In genomic region chr6:117477988-117478852, GRCh38 we compare ENCODE assay signal across 8 cellular contexts. TPM values are rescaled to one million over a fixed set of nuclear protein-coding genes. Genes with fewer than 3 reads are reported as not detected.
DNase-seq lines count a peak whose midpoint lies in the region; ATAC-seq and TF ChIP-seq lines count a peak whose summit lies in the region.

No MANE protein-coding gene starts in this region.

- TF ChIP-seq CTCF in HL-60 (IDR thresholded peaks at IDR 0.05; ENCODE audit: insufficient read depth, low read length) = peak; percentile 13
- peak; percentile 39 for TF ChIP-seq CTCF in neural progenitor cell (IDR thresholded peaks at IDR 0.05)

- no peak overlapping the region for H3K9ac ChIP-seq in neural progenitor cell

- no peak overlapping the region for H2AFZ ChIP-seq in neural progenitor cell (replicated peaks)

- CTCF ChIA-PET in CD4-positive, alpha-beta memory T cell (lab: Charles Lee; ENCODE audit: partially characterized antibody) = interaction anchor here (1.0 to 5.0 kb wide), 11 partner anchors 14 to 128 kb away, joined by 3 to 72 read pairs (median 6); partner anchors contain the start of gene GOPC
- CTCF ChIA-PET in activated CD8-positive, alpha-beta T cell treated with anti-CD3 and anti-CD28 coated beads, Interleukin-2, amount 10 ng/mL, durations not matched to agents 7 days and 5 days (lab: Charles Lee) = interaction anchor here (0.7 to 5.7 kb wide), 14 partner anchors 9 to 127 kb away, joined by 3 to 42 read pairs (median 4); no protein-coding TSS in a partner anchor

- H3K9me3 Mint-ChIP-seq in CD4-positive, alpha-beta memory T cell = no peaks in the 10 kb centered on the region
- H3K9me3 Mint-ChIP-seq in activated CD8-positive, alpha-beta T cell treated with anti-CD3 and anti-CD28 coated beads, Interleukin-2, amount 10 ng/mL, durations not matched to agents 7 days and 5 days (ENCODE audit: insufficient read depth) = no peaks in the 10 kb centered on the region
- no peaks in the 10 kb centered on the region for H3K9me3 Mint-ChIP-seq in neural progenitor cell

- peaks cover 15% of the 10 kb centered on the region for H3F3A ChIP-seq in neural progenitor cell (ENCODE audit: low read depth)

- peak; percentile 20 for ATAC-seq in GM19025 (IDR thresholded peaks at IDR 0.05; ENCODE audit: low read depth, unreplicated experiment)
- ATAC-seq in activated CD8-positive, alpha-beta T cell treated with anti-CD3 and anti-CD28 coated beads, Interleukin-2, amount 10 ng/mL, durations not matched to agents 7 days and 5 days = no peak
- ATAC-seq in left ventricle myocardium superior = no peak

- H3K27ac ChIP-seq in CD4-positive, alpha-beta memory T cell (ENCODE audit: low read depth, low read length) = no peak overlapping the region
- H3K27ac ChIP-seq in HL-60 (replicated peaks) (no peak overlapping the region), neural progenitor cell (no peak overlapping the region)

- no peaks in the 10 kb centered on the region for H3K36me3 ChIP-seq in CD4-positive, alpha-beta memory T cell (ENCODE audit: insufficient read depth, low read length)
- H3K36me3 ChIP-seq in neural progenitor cell = no peaks in the 10 kb centered on the region

- no peak overlapping the region for H3K4me2 ChIP-seq in neural progenitor cell

- H3K4me3 Mint-ChIP-seq in CD4-positive, alpha-beta memory T cell = no peak overlapping the region
- no peak overlapping the region for H3K4me3 Mint-ChIP-seq in activated CD8-positive, alpha-beta T cell treated with anti-CD3 and anti-CD28 coated beads, Interleukin-2, amount 10 ng/mL, durations not matched to agents 7 days and 5 days
- H3K4me3 Mint-ChIP-seq in neural progenitor cell = no peak overlapping the region

- H3K27ac Mint-ChIP-seq in CD4-positive, alpha-beta memory T cell = peak overlapping the region in 1 of 7 donors; percentile 43
- no peak overlapping the region for H3K27ac Mint-ChIP-seq in activated CD8-positive, alpha-beta T cell treated with anti-CD3 and anti-CD28 coated beads, Interleukin-2, amount 10 ng/mL, durations not matched to agents 7 days and 5 days
- no peak overlapping the region for H3K27ac Mint-ChIP-seq in neural progenitor cell

- no peaks in the 10 kb centered on the region for H3K27me3 ChIP-seq in CD4-positive, alpha-beta memory T cell (ENCODE audit: insufficient read depth, low read length)
- peaks cover 8% of the 10 kb centered on the region for H3K27me3 ChIP-seq in HL-60 (ENCODE audit: insufficient read depth, poor library complexity, severe bottlenecking)
- peaks cover 41% of the 10 kb centered on the region for H3K27me3 ChIP-seq in neural progenitor cell

- peaks cover 9 to 19% of the 10 kb centered on the region in 2 donors for H3K27me3 Mint-ChIP-seq in CD4-positive, alpha-beta memory T cell
- peaks cover 56% of the 10 kb centered on the region for H3K27me3 Mint-ChIP-seq in activated CD8-positive, alpha-beta T cell treated with anti-CD3 and anti-CD28 coated beads, Interleukin-2, amount 10 ng/mL, durations not matched to agents 7 days and 5 days (ENCODE audit: low read depth)
- peaks cover 15% of the 10 kb centered on the region for H3K27me3 Mint-ChIP-seq in neural progenitor cell (ENCODE audit: insufficient read depth, low read depth)

- no peaks in the 10 kb centered on the region for H3K36me3 Mint-ChIP-seq in CD4-positive, alpha-beta memory T cell
- no peaks in the 10 kb centered on the region for H3K36me3 Mint-ChIP-seq in activated CD8-positive, alpha-beta T cell treated with anti-CD3 and anti-CD28 coated beads, Interleukin-2, amount 10 ng/mL, durations not matched to agents 7 days and 5 days (ENCODE audit: low read depth)
- H3K36me3 Mint-ChIP-seq in neural progenitor cell = no peaks in the 10 kb centered on the region

- POLR2A ChIA-PET in CD4-positive, alpha-beta memory T cell (lab: Charles Lee; ENCODE audit: partially characterized antibody) = interaction anchor here (2.0 kb wide), 1 partner anchor 71 kb away, joined by 7 read pairs; no protein-coding TSS in a partner anchor
- POLR2A ChIA-PET in activated CD8-positive, alpha-beta T cell treated with anti-CD3 and anti-CD28 coated beads, Interleukin-2, amount 10 ng/mL, durations not matched to agents 7 days and 5 days (lab: Charles Lee) = no interaction called here

- DNase-seq in CD4-positive, alpha-beta memory T cell = peak in 3 of 5 donors; percentile 4 to 11 (median 7)
- DNase-seq in HL-60 (ENCODE audit: low read depth in 1 of 2, low spot score in 1 of 2) = peak in 1 of 2 experiments; percentile 23
- DNase-seq in activated CD8-positive, alpha-beta T cell treated with anti-CD3 and anti-CD28 coated beads, Interleukin-2, amount 10 ng/mL, durations not matched to agents 7 days and 5 days = peak; percentile 48
- DNase-seq in neural progenitor cell (ENCODE audit: low spot score) = peak; percentile 30
- DNase-seq in left ventricle myocardium superior = no peak
- DNase-seq in NCI-H1694 treated with DMSO at 0.1 percent for 48 hours (lab: John Stamatoyannopoulos, UW) = no peak
- DNase-seq in activated effector memory CD4-positive, alpha-beta T cell treated with Interleukin-2 at 50 U/mL for 16 hours = no peak

- intact Hi-C loops in CD4-positive, alpha-beta memory T cell (cut with micrococcal nuclease) = loop anchor here (1.0 kb wide), 1 partner anchor 78 kb away; no protein-coding TSS in a partner anchor
- intact Hi-C loops in left ventricle myocardium superior (cut with micrococcal nuclease) = no loop called here

- H3K4me1 ChIP-seq in CD4-positive, alpha-beta memory T cell (ENCODE audit: insufficient read depth, low read length) = peaks cover 14% of the 10 kb centered on the region
- H3K4me1 ChIP-seq in neural progenitor cell = no peaks in the 10 kb centered on the region

- H4K20me1 ChIP-seq in neural progenitor cell (ENCODE audit: low read depth) = peaks cover 7% of the 10 kb centered on the region

- H3K4me3 ChIP-seq in CD4-positive, alpha-beta memory T cell (ENCODE audit: low read length in 2 of 2) = no peak overlapping the region
- H3K4me3 ChIP-seq in HL-60 (replicated peaks; ENCODE audit: insufficient read depth, low read length) (no peak overlapping the region), neural progenitor cell (no peak overlapping the region)

- H3K4me1 Mint-ChIP-seq in CD4-positive, alpha-beta memory T cell = peaks cover 8 to 13% (median 10%) of the 10 kb centered on the region in 4 donors
- H3K4me1 Mint-ChIP-seq in activated CD8-positive, alpha-beta T cell treated with anti-CD3 and anti-CD28 coated beads, Interleukin-2, amount 10 ng/mL, durations not matched to agents 7 days and 5 days (ENCODE audit: low read depth) = peaks cover 12% of the 10 kb centered on the region
- peaks cover 10% of the 10 kb centered on the region for H3K4me1 Mint-ChIP-seq in neural progenitor cell

- no peaks in the 10 kb centered on the region for H3K9me3 ChIP-seq in CD4-positive, alpha-beta memory T cell (ENCODE audit: control insufficient read depth in 1 of 2, low read length in 2 of 2)
- no peaks in the 10 kb centered on the region for H3K9me3 ChIP-seq in neural progenitor cell (ENCODE audit: low read depth)

- no peaks in the 10 kb centered on the region for H3K79me2 ChIP-seq in neural progenitor cell (ENCODE audit: low read depth)

RNA-seq across cellular contexts. Expression of gene DCBLD1, which starts 4.3 kb away (rescaled TPM):
- total RNA-seq in CD4-positive, alpha-beta memory T cell = 1 to 10 TPM; 8.7 to 9.7 TPM
- 1 to 10 TPM; 1.4 to 2.6 TPM for polyA plus RNA-seq in CD4-positive, alpha-beta memory T cell
- 1 to 10 TPM; 2.5 to 4.3 TPM for total RNA-seq in activated CD8-positive, alpha-beta T cell treated with anti-CD3 and anti-CD28 coated beads, Interleukin-2, amount 10 ng/mL, durations not matched to agents 7 days and 5 days
- 6.4 and 7.5 TPM in 2 replicates for total RNA-seq in neural progenitor cell (ENCODE audit: low replicate concordance)
- 6.0 TPM for total RNA-seq in left ventricle myocardium superior

RNA-seq across cellular contexts. Expression of gene ROS1, which starts 52.5 kb away (rescaled TPM):
- total RNA-seq in CD4-positive, alpha-beta memory T cell = not detected
- polyA plus RNA-seq in CD4-positive, alpha-beta memory T cell = not detected
- total RNA-seq in activated CD8-positive, alpha-beta T cell treated with anti-CD3 and anti-CD28 coated beads, Interleukin-2, amount 10 ng/mL, durations not matched to agents 7 days and 5 days = not detected
- total RNA-seq in neural progenitor cell (ENCODE audit: low replicate concordance) (not detected in 2 replicates), left ventricle myocardium superior (0.02 TPM)

Comparison
In these comparisons a context has a peak if more than half of its experiments do, and no peak if none do; other contexts are left out.
1. DNase-seq: peak in CD4-positive, alpha-beta memory T cell (3 of 5), activated CD8-positive, alpha-beta T cell treated with anti-CD3 and anti-CD28 coated beads, Interleukin-2, amount 10 ng/mL, durations not matched to agents 7 days and 5 days (single experiment) and neural progenitor cell (single experiment); none in left ventricle myocardium superior (single experiment), NCI-H1694 treated with DMSO at 0.1 percent for 48 hours (single experiment) and activated effector memory CD4-positive, alpha-beta T cell treated with Interleukin-2 at 50 U/mL for 16 hours (single experiment).